Comparison of ENCODE assay signal across 8 cellular contexts in genomic region chr9:97710356-97711222, GRCh38. TPM values are rescaled to one million over a fixed set of nuclear protein-coding genes. Genes with fewer than 3 reads are reported as not detected.
DNase-seq lines count a peak whose midpoint lies in the region; ATAC-seq lines count a peak whose summit lies in the region.

No MANE protein-coding gene starts in this region.

- intact Hi-C loops in sciatic nerve (cut with DNase I) = no loop called here

- DNase-seq in DMS 273 (lab: John Stamatoyannopoulos, UW; ENCODE audit: unreplicated experiment) (peak; percentile 80), NCI-H1105 treated with DMSO at 0.1 percent for 48 hours (lab: John Stamatoyannopoulos, UW) (peak; percentile 68), SKM-1 (lab: John Stamatoyannopoulos, UW; ENCODE audit: unreplicated experiment) (peak; percentile 28), astrocyte of the hippocampus (ENCODE audit: low read depth, low spot score) (peak; percentile 84), hepatic stellate cell (ENCODE audit: low spot score) (peak; percentile 69), sciatic nerve (ENCODE audit: low spot score) (no peak)

- peak; percentile 50 for ATAC-seq in GM21717 (IDR thresholded peaks at IDR 0.05; ENCODE audit: unreplicated experiment)
- peak; percentile 84 for ATAC-seq in sciatic nerve
- ATAC-seq in HG03097 (IDR thresholded peaks at IDR 0.05; ENCODE audit: low FRiP score, unreplicated experiment) = no peak

RNA-seq across cellular contexts. Expression of gene XPA, which starts 13.4 kb away (rescaled TPM):
- 21.0 TPM for total RNA-seq in sciatic nerve
